Comparison of ENCODE assay signal across 24 cellular contexts in genomic region chr22:50503475-50504145, GRCh38. TPM values are rescaled to one million over a fixed set of nuclear protein-coding genes. Genes with fewer than 3 reads are reported as not detected.
DNase-seq lines count a peak whose midpoint lies in the region; ATAC-seq and TF ChIP-seq lines count a peak whose summit lies in the region.
"Had no signal": no experiment of that assay in that cellular context is flagged by ENCODE, and none has a peak within 500 bp of the region (broad histone marks: within the 10 kb centered on the region; RNA-seq: fewer than 3 reads in every experiment).

No MANE protein-coding gene starts in this region.

- ATAC-seq in activated naive CD8-positive, alpha-beta T cell treated with anti-CD3 and anti-CD28 coated beads, Interleukin-2, amount 10 ng/mL, durations not matched to agents 7 days and 5 days (ENCODE audit: low read depth): no peak
- ATAC-seq: PC-3; psoas muscle; stimulated activated effector memory CD8-positive, alpha-beta T cell treated with anti-CD3 and anti-CD28 coated beads, Interleukin-12 subunit alpha, Interleukin-12 subunit beta, amount 100 ng/mL, for 72 hours had no signal

- peaks cover 3% of the 10 kb centered on the region for H3K4me1 ChIP-seq in HEK293 (ENCODE audit: control insufficient read depth, insufficient read depth, low read length)
- peaks cover 5% of the 10 kb centered on the region for H3K4me1 ChIP-seq in osteoblast (ENCODE audit: insufficient read depth, low read length)
- H3K4me1 ChIP-seq in testis: peaks cover 9% of the 10 kb centered on the region

- no peak overlapping the region for H2AFZ ChIP-seq in osteoblast (ENCODE audit: low read length)

- peaks cover 30% of the 10 kb centered on the region for H3K79me2 ChIP-seq in osteoblast (ENCODE audit: insufficient read depth, low read length)

- POLR2A ChIA-PET in activated naive CD8-positive, alpha-beta T cell treated with anti-CD3 and anti-CD28 coated beads, Interleukin-2, amount 10 ng/mL, durations not matched to agents 7 days and 5 days (lab: Charles Lee): no interaction called here
- POLR2A ChIA-PET in HEK293 (lab: Yijun Ruan, JAX): interaction anchor here (3.3 kb wide), 1 partner anchor 22 kb away, joined by 12 read pairs; the partner anchor contains the start of gene SCO2

- 92 to 100% methylated on average over 8 to 23 of the region's 26 CpGs for WGBS in testis, 2 donors

- 0 out of 2 replicates have a peak, but pooled peaks have one; percentile 24 for TF ChIP-seq CTCF in HEK293 (tag by site-specific recombination; IDR thresholded peaks at IDR 0.05)
- peak; percentile 14 for TF ChIP-seq CTCF in astrocyte of the spinal cord (IDR thresholded peaks at IDR 0.05; ENCODE audit: low read depth, low read length)
- TF ChIP-seq CTCF in osteoblast (IDR thresholded peaks at IDR 0.05; ENCODE audit: extremely low read depth, low read depth, low read length): no peak
- TF ChIP-seq CTCF in testis (IDR thresholded peaks at IDR 0.05): no peak

- DNase-seq in activated naive CD8-positive, alpha-beta T cell treated with anti-CD3 and anti-CD28 coated beads, Interleukin-2, amount 10 ng/mL, durations not matched to agents 7 days and 5 days: peak; percentile 43
- DNase-seq in activated naive CD8-positive, alpha-beta T cell treated with anti-CD3 and anti-CD28 coated beads for 36 hours: no peak
- DNase-seq in astrocyte of the spinal cord (ENCODE audit: low read depth, low spot score) (no peak), osteoblast (ENCODE audit: insufficient read length, low spot score, missing footprints) (peak; percentile 68), DMS114 treated with DMSO at 0.1 percent for 48 hours (lab: John Stamatoyannopoulos, UW; ENCODE audit: unreplicated experiment) (no peak), testis (no peak), NCI-H524 treated with DMSO at 0.1 percent for 48 hours (lab: John Stamatoyannopoulos, UW) (no peak)
- DNase-seq: activated CD4-positive, CD25-positive, alpha-beta regulatory T cell treated with anti-CD3 and anti-CD28 coated beads, Interleukin-2, amount 50 U/mL, for 72 hours; activated gamma-delta T cell treated with Interleukin-2 at 50 U/mL for 16 hours; CD4-positive, CD25-positive, alpha-beta regulatory T cell; DMS53; Kasumi-1; midbrain; NCI-H1105; NCI-H526 treated with DMSO at 0.1 percent for 48 hours; PC-3; psoas muscle; T-helper 9 cell; transverse colon had no signal

- H3K4me3 ChIP-seq in HEK293 (ENCODE audit: low read depth, low read length): no peak overlapping the region
- no peak overlapping the region for H3K4me3 ChIP-seq in astrocyte of the spinal cord (ENCODE audit: low read depth, low read length)
- no peak overlapping the region for H3K4me3 ChIP-seq in osteoblast (ENCODE audit: insufficient read depth, low read length)
- no peak overlapping the region for H3K4me3 ChIP-seq in testis
- H3K4me3 ChIP-seq: coronary artery, psoas muscle, SK-N-MC, transverse colon had no signal

- peaks cover 12% of the 10 kb centered on the region for H4K20me1 ChIP-seq in osteoblast (ENCODE audit: insufficient read depth, low read length)

- H3K27me3 Mint-ChIP-seq in activated naive CD8-positive, alpha-beta T cell treated with anti-CD3 and anti-CD28 coated beads, Interleukin-2, amount 10 ng/mL, durations not matched to agents 7 days and 5 days: no peaks in the 10 kb centered on the region
- no peaks in the 10 kb centered on the region for H3K27me3 Mint-ChIP-seq in activated naive CD8-positive, alpha-beta T cell treated with anti-CD3 and anti-CD28 coated beads for 36 hours

- H3K9me3 Mint-ChIP-seq in activated naive CD8-positive, alpha-beta T cell treated with anti-CD3 and anti-CD28 coated beads, Interleukin-2, amount 10 ng/mL, durations not matched to agents 7 days and 5 days: no peaks in the 10 kb centered on the region
- H3K9me3 Mint-ChIP-seq in activated naive CD8-positive, alpha-beta T cell treated with anti-CD3 and anti-CD28 coated beads for 36 hours: no peaks in the 10 kb centered on the region
- H3K9me3 Mint-ChIP-seq: CD4-positive, CD25-positive, alpha-beta regulatory T cell; neural crest cell; stimulated activated effector memory CD8-positive, alpha-beta T cell treated with anti-CD3 and anti-CD28 coated beads, Interleukin-12 subunit alpha, Interleukin-12 subunit beta, amount 100 ng/mL, for 72 hours had no signal

- no peak overlapping the region for H3K4me2 ChIP-seq in osteoblast (ENCODE audit: insufficient read depth, low read length)

- no peak overlapping the region for H3K27ac Mint-ChIP-seq in activated naive CD8-positive, alpha-beta T cell treated with anti-CD3 and anti-CD28 coated beads, Interleukin-2, amount 10 ng/mL, durations not matched to agents 7 days and 5 days
- no peak overlapping the region for H3K27ac Mint-ChIP-seq in activated naive CD8-positive, alpha-beta T cell treated with anti-CD3 and anti-CD28 coated beads for 36 hours
- H3K27ac Mint-ChIP-seq: CD4-positive, CD25-positive, alpha-beta regulatory T cell; stimulated activated effector memory CD8-positive, alpha-beta T cell treated with anti-CD3 and anti-CD28 coated beads, Interleukin-12 subunit alpha, Interleukin-12 subunit beta, amount 100 ng/mL, for 72 hours had no signal

- H3K4me3 Mint-ChIP-seq in activated naive CD8-positive, alpha-beta T cell treated with anti-CD3 and anti-CD28 coated beads, Interleukin-2, amount 10 ng/mL, durations not matched to agents 7 days and 5 days: no peak overlapping the region
- H3K4me3 Mint-ChIP-seq in activated naive CD8-positive, alpha-beta T cell treated with anti-CD3 and anti-CD28 coated beads for 36 hours: no peak overlapping the region
- H3K4me3 Mint-ChIP-seq: CD4-positive, CD25-positive, alpha-beta regulatory T cell; neural crest cell; stimulated activated effector memory CD8-positive, alpha-beta T cell treated with anti-CD3 and anti-CD28 coated beads, Interleukin-12 subunit alpha, Interleukin-12 subunit beta, amount 100 ng/mL, for 72 hours had no signal

- TF ChIP-seq POLR2A in testis (IDR thresholded peaks at IDR 0.05): no peak

- H3K27ac ChIP-seq in HEK293 (ENCODE audit: extremely low read depth, low read depth, low read length): no peak overlapping the region
- H3K27ac ChIP-seq in osteoblast (ENCODE audit: low read depth, low read length): no peak overlapping the region
- H3K27ac ChIP-seq in testis: no peak overlapping the region
- H3K27ac ChIP-seq: coronary artery, psoas muscle, SK-N-MC, transverse colon had no signal

- H3K9me3 ChIP-seq in HEK293 (ENCODE audit: control insufficient read depth, insufficient read depth, low read depth, low read length) (no peaks in the 10 kb centered on the region), osteoblast (ENCODE audit: low read depth, low read length) (no peaks in the 10 kb centered on the region), testis (no peaks in the 10 kb centered on the region)
- H3K9me3 ChIP-seq: psoas muscle, transverse colon had no signal

- H3K27me3 ChIP-seq in osteoblast (ENCODE audit: insufficient read depth, low read length) (no peaks in the 10 kb centered on the region), testis (no peaks in the 10 kb centered on the region)
- H3K27me3 ChIP-seq: transverse colon had no signal

- H3K36me3 ChIP-seq in HEK293 (ENCODE audit: control insufficient read depth in 2 of 2, insufficient read depth in 1 of 2, low read length in 2 of 2) (peaks cover 0 to 37% of the 10 kb centered on the region in 2 experiments; a peak in 1 of 3 replicates), osteoblast (ENCODE audit: insufficient read depth, low read length) (peaks cover 17% of the 10 kb centered on the region), testis (ENCODE audit: low read depth, missing control alignments) (no peaks in the 10 kb centered on the region)

- intact Hi-C loops in testis (cut with DNase I; ENCODE audit: low total_unique reads): no loop called here

- peaks cover 2% of the 10 kb centered on the region for H3K4me1 Mint-ChIP-seq in activated naive CD8-positive, alpha-beta T cell treated with anti-CD3 and anti-CD28 coated beads, Interleukin-2, amount 10 ng/mL, durations not matched to agents 7 days and 5 days
- peaks cover 1% of the 10 kb centered on the region for H3K4me1 Mint-ChIP-seq in activated naive CD8-positive, alpha-beta T cell treated with anti-CD3 and anti-CD28 coated beads for 36 hours

- CTCF ChIA-PET in HEK293 (lab: Yijun Ruan, JAX): no interaction called here

- H3K36me3 Mint-ChIP-seq in activated naive CD8-positive, alpha-beta T cell treated with anti-CD3 and anti-CD28 coated beads, Interleukin-2, amount 10 ng/mL, durations not matched to agents 7 days and 5 days: no peaks in the 10 kb centered on the region
- H3K36me3 Mint-ChIP-seq in activated naive CD8-positive, alpha-beta T cell treated with anti-CD3 and anti-CD28 coated beads for 36 hours: peaks cover 2% of the 10 kb centered on the region
- H3K36me3 Mint-ChIP-seq: CD4-positive, CD25-positive, alpha-beta regulatory T cell had no signal

- in situ Hi-C loops in astrocyte of the spinal cord (cut with HindIII; ENCODE audit: low sequenced_read_pairs): no loop called here

RNA-seq across cellular contexts. Expression of gene LMF2, which starts 3.9 kb away (rescaled TPM):
- total RNA-seq in activated naive CD8-positive, alpha-beta T cell treated with anti-CD3 and anti-CD28 coated beads, Interleukin-2, amount 10 ng/mL, durations not matched to agents 7 days and 5 days: 100 to 1,000 TPM; 128 to 141 TPM
- total RNA-seq in activated naive CD8-positive, alpha-beta T cell treated with anti-CD3 and anti-CD28 coated beads for 36 hours: 10 to 100 TPM; 59.3 to 62.6 TPM
- 56.8 and 60.7 TPM in 2 replicates for total RNA-seq in osteoblast
- 100 to 1,000 TPM in 1 of 2 donors, 10 to 100 TPM in 1; 95.4 to 109 TPM for total RNA-seq in testis
- polyA plus RNA-seq in testis (ENCODE audit: insufficient read depth, low read depth, low replicate concordance): 59.7 TPM

RNA-seq across cellular contexts. Expression of gene NCAPH2, which starts 4.4 kb away (rescaled TPM):
- total RNA-seq in activated naive CD8-positive, alpha-beta T cell treated with anti-CD3 and anti-CD28 coated beads, Interleukin-2, amount 10 ng/mL, durations not matched to agents 7 days and 5 days: 100 to 1,000 TPM; 126 TPM
- total RNA-seq in activated naive CD8-positive, alpha-beta T cell treated with anti-CD3 and anti-CD28 coated beads for 36 hours: 100 to 1,000 TPM; 143 to 152 TPM
- total RNA-seq in osteoblast (24.2 and 27.5 TPM in 2 replicates), testis (10 to 100 TPM; 88.5 to 89.2 TPM)
- polyA plus RNA-seq in testis (ENCODE audit: insufficient read depth, low read depth, low replicate concordance): 67.4 TPM

RNA-seq across cellular contexts. Expression of gene MIOX, which starts 17.0 kb away (rescaled TPM):
- not detected for total RNA-seq in activated naive CD8-positive, alpha-beta T cell treated with anti-CD3 and anti-CD28 coated beads, Interleukin-2, amount 10 ng/mL, durations not matched to agents 7 days and 5 days
- total RNA-seq in activated naive CD8-positive, alpha-beta T cell treated with anti-CD3 and anti-CD28 coated beads for 36 hours: under 1 TPM in 1 of 2 experiments, not detected in 1; 0.29 TPM
- total RNA-seq in osteoblast (under 0.01 TPM in 1 of 2 replicates, not detected in the other), testis (under 1 TPM; 0.24 to 0.25 TPM)
- not detected for polyA plus RNA-seq in testis (ENCODE audit: insufficient read depth, low read depth, low replicate concordance)
- total RNA-seq: CD4-positive, CD25-positive, alpha-beta regulatory T cell; PC-3; psoas muscle; transverse colon had no signal
- polyA plus RNA-seq: CD4-positive, CD25-positive, alpha-beta regulatory T cell; psoas muscle had no signal

RNA-seq across cellular contexts. Expression of gene SCO2, which starts 21.8 kb away (rescaled TPM):
- 10 to 100 TPM in 1 of 2 experiments, 1 to 10 TPM in 1; 8.1 to 12.8 TPM for total RNA-seq in activated naive CD8-positive, alpha-beta T cell treated with anti-CD3 and anti-CD28 coated beads, Interleukin-2, amount 10 ng/mL, durations not matched to agents 7 days and 5 days
- 1 to 10 TPM; 5.0 to 6.0 TPM for total RNA-seq in activated naive CD8-positive, alpha-beta T cell treated with anti-CD3 and anti-CD28 coated beads for 36 hours
- total RNA-seq in osteoblast: 5.1 and 5.6 TPM in 2 replicates
- total RNA-seq in testis: 1 to 10 TPM; 4.1 to 4.8 TPM
- 1.8 TPM for polyA plus RNA-seq in testis (ENCODE audit: insufficient read depth, low read depth, low replicate concordance)

RNA-seq across cellular contexts. Expression of gene ADM2, which starts 22.3 kb away (rescaled TPM):
- total RNA-seq in activated naive CD8-positive, alpha-beta T cell treated with anti-CD3 and anti-CD28 coated beads, Interleukin-2, amount 10 ng/mL, durations not matched to agents 7 days and 5 days: 1 to 10 TPM; 6.5 to 6.7 TPM
- total RNA-seq in activated naive CD8-positive, alpha-beta T cell treated with anti-CD3 and anti-CD28 coated beads for 36 hours: 1 to 10 TPM; 6.7 to 7.5 TPM
- total RNA-seq in osteoblast (9.1 and 9.4 TPM in 2 replicates), testis (1 to 10 TPM; 1.0 to 1.9 TPM)
- polyA plus RNA-seq in testis (ENCODE audit: insufficient read depth, low read depth, low replicate concordance): 0.99 TPM

Comparison
In these comparisons a context has a peak if more than half of its experiments do, and no peak if none do; other contexts are left out.
1. DNase-seq: peak in activated naive CD8-positive, alpha-beta T cell treated with anti-CD3 and anti-CD28 coated beads, Interleukin-2, amount 10 ng/mL, durations not matched to agents 7 days and 5 days (single experiment) and osteoblast (single experiment); none in activated naive CD8-positive, alpha-beta T cell treated with anti-CD3 and anti-CD28 coated beads for 36 hours (single experiment), astrocyte of the spinal cord (single experiment), DMS114 treated with DMSO at 0.1 percent for 48 hours (single experiment), testis (single experiment) and NCI-H524 treated with DMSO at 0.1 percent for 48 hours (single experiment).
2. CTCF ChIP-seq: peak in HEK293 (single experiment) and astrocyte of the spinal cord (single experiment); none in osteoblast (single experiment) and testis (0 of 3).